1 cellular context compared by ENCODE assay signal in genomic region chr17:79021929-79022328, GRCh38. TPM values are rescaled to one million over a fixed set of nuclear protein-coding genes. Genes with fewer than 3 reads are reported as not detected.
"Had no signal": no experiment of that assay in that cellular context is flagged by ENCODE, and none has a peak within 500 bp of the region (broad histone marks: within the 10 kb centered on the region; RNA-seq: fewer than 3 reads in every experiment).

No MANE protein-coding gene starts in this region.

RNA-seq across cellular contexts. Expression of gene C1QTNF1, which starts 2.0 kb away (rescaled TPM):
- total RNA-seq: activated T-helper 17 cell treated with anti-CD3 and anti-CD28 coated beads, Interleukin-2, amount 50 U/mL, for 72 hours had no signal
